ENCODE assay signal across 21 cellular contexts in genomic region chr3:41357271-41357670, GRCh38.
DNase-seq lines count a peak whose midpoint lies in the region; ATAC-seq, FAIRE-seq and TF ChIP-seq lines count a peak whose summit lies in the region.
"Had no signal": no experiment of that assay in that cellular context is flagged by ENCODE, and none has a peak within 500 bp of the region (broad histone marks: within the 10 kb centered on the region; RNA-seq: fewer than 3 reads in every experiment).

No MANE protein-coding gene starts in this region.

- no peak overlapping the region for H3K4me3 ChIP-seq in trophoblast cell (ENCODE audit: low read depth, low read length)
- H3K4me3 ChIP-seq: BLaER1 had no signal

- no peaks in the 10 kb centered on the region for H3K27me3 Mint-ChIP-seq in activated CD4-positive, alpha-beta T cell treated with anti-CD3 and anti-CD28 coated beads, Interleukin-2, amount 10 ng/mL, durations not matched to agents 24 days and 14 days
- H3K27me3 Mint-ChIP-seq: B cell; CD4-positive, CD25-positive, alpha-beta regulatory T cell had no signal

- no peak overlapping the region for H2BK120ac ChIP-seq in trophoblast cell (ENCODE audit: insufficient read depth, low read length, poor library complexity)

- H3K18ac ChIP-seq in trophoblast cell (ENCODE audit: low read length), result no peak overlapping the region

- H4K8ac ChIP-seq in trophoblast cell (ENCODE audit: low read depth, low read length), result no peak overlapping the region

- H3K4ac ChIP-seq in trophoblast cell (ENCODE audit: low read depth, low read length), result no peak overlapping the region

- no peak overlapping the region for H3K27ac ChIP-seq in trophoblast cell (ENCODE audit: low read depth, low read length)
- H3K27ac ChIP-seq: BLaER1, C4-2B had no signal

- H3K23ac ChIP-seq in trophoblast cell (ENCODE audit: low read length), result no peak overlapping the region

- no peak overlapping the region for H3K14ac ChIP-seq in trophoblast cell (ENCODE audit: low read length)

- TF ChIP-seq CTCF in D721Med (IDR thresholded peaks at IDR 0.05; ENCODE audit: insufficient read depth, missing control alignments), result no peak

- H2AFZ ChIP-seq in trophoblast cell (ENCODE audit: insufficient read depth, low read length, poor library complexity), result no peak overlapping the region

- no peak overlapping the region for H3K4me2 ChIP-seq in trophoblast cell (ENCODE audit: low read length)
- H3K4me2 ChIP-seq: BLaER1 had no signal

- H3K27ac Mint-ChIP-seq in activated CD4-positive, alpha-beta T cell treated with anti-CD3 and anti-CD28 coated beads, Interleukin-2, amount 10 ng/mL, durations not matched to agents 24 days and 14 days, result no peak overlapping the region
- H3K27ac Mint-ChIP-seq: B cell; CD4-positive, CD25-positive, alpha-beta regulatory T cell; CD8-positive, alpha-beta T cell had no signal

- no peak for FAIRE-seq in D721Med (lab: Jason Lieb, UNC)
- FAIRE-seq: GM12891, GM18507 had no signal

- intact Hi-C loops in activated CD4-positive, alpha-beta T cell treated with anti-CD3 and anti-CD28 coated beads, Interleukin-2, amount 10 ng/mL, durations not matched to agents 24 days and 14 days (cut with micrococcal nuclease), result no loop called here

- H3K9me3 Mint-ChIP-seq in activated CD4-positive, alpha-beta T cell treated with anti-CD3 and anti-CD28 coated beads, Interleukin-2, amount 10 ng/mL, durations not matched to agents 24 days and 14 days, result no peaks in the 10 kb centered on the region
- H3K9me3 Mint-ChIP-seq: CD4-positive, CD25-positive, alpha-beta regulatory T cell; CD8-positive, alpha-beta T cell had no signal

- no peaks in the 10 kb centered on the region for H3K79me2 ChIP-seq in trophoblast cell (ENCODE audit: control insufficient read depth, insufficient read depth, low read length, poor library complexity)

- H3K36me3 ChIP-seq in trophoblast cell (ENCODE audit: control insufficient read depth in 1 of 2, insufficient read depth in 2 of 2, low read length in 2 of 2), result no peaks in the 10 kb centered on the region
- H3K36me3 ChIP-seq: BLaER1 had no signal

- no peak overlapping the region for H3K4me3 Mint-ChIP-seq in activated CD4-positive, alpha-beta T cell treated with anti-CD3 and anti-CD28 coated beads, Interleukin-2, amount 10 ng/mL, durations not matched to agents 24 days and 14 days
- H3K4me3 Mint-ChIP-seq: B cell; CD4-positive, CD25-positive, alpha-beta regulatory T cell; CD8-positive, alpha-beta T cell had no signal

- no CpG with 5 or more reads among the region's 9 CpGs for WGBS in trophoblast cell (ENCODE audit: extremely low coverage, insufficient coverage, insufficient read length)

- no peaks in the 10 kb centered on the region for H3K4me1 Mint-ChIP-seq in activated CD4-positive, alpha-beta T cell treated with anti-CD3 and anti-CD28 coated beads, Interleukin-2, amount 10 ng/mL, durations not matched to agents 24 days and 14 days
- H3K4me1 Mint-ChIP-seq: B cell had no signal

- no peaks in the 10 kb centered on the region for H3K36me3 Mint-ChIP-seq in activated CD4-positive, alpha-beta T cell treated with anti-CD3 and anti-CD28 coated beads, Interleukin-2, amount 10 ng/mL, durations not matched to agents 24 days and 14 days (ENCODE audit: low read depth)
- H3K36me3 Mint-ChIP-seq: CD4-positive, CD25-positive, alpha-beta regulatory T cell; CD8-positive, alpha-beta T cell had no signal

- H2BK5ac ChIP-seq in trophoblast cell (ENCODE audit: low read depth, low read length, poor library complexity), result no peak overlapping the region

- no peak overlapping the region for H4K91ac ChIP-seq in trophoblast cell (ENCODE audit: low read depth, low read length)

- ATAC-seq in GM18858 (IDR thresholded peaks at IDR 0.05; ENCODE audit: unreplicated experiment), result no peak
- ATAC-seq: CD8-positive, alpha-beta T cell had no signal

- no peak overlapping the region for H2AK5ac ChIP-seq in trophoblast cell (ENCODE audit: low read length)

- H4K12ac ChIP-seq in trophoblast cell (ENCODE audit: low read depth, low read length), result no peak overlapping the region

- peaks cover 7 to 16% of the 10 kb centered on the region in 2 experiments for H3K4me1 ChIP-seq in trophoblast cell (ENCODE audit: control insufficient read depth in 1 of 2, insufficient read depth in 2 of 2, low read length in 2 of 2)
- H3K4me1 ChIP-seq: BLaER1 had no signal

- H3K9me3 ChIP-seq in trophoblast cell (ENCODE audit: insufficient read depth, low read depth, low read length), result peaks cover 1% of the 10 kb centered on the region
- H3K9me3 ChIP-seq: BLaER1 had no signal

- peak; percentile 3 for DNase-seq in COR-L47 (lab: John Stamatoyannopoulos, UW)
- DNase-seq in NCI-H69 (lab: John Stamatoyannopoulos, UW), result peak; percentile 72
- DNase-seq in myocyte (ENCODE audit: low read depth), result peak; percentile 18
- DNase-seq in trophoblast cell, result no peak
- no peak for DNase-seq in D721Med (ENCODE audit: insufficient read length, low spot score)
- DNase-seq in activated T-cell treated with anti-CD3 and anti-CD28 coated beads, Interleukin-2, amount 50 U/mL, for 48 hours, result no peak
- no peak for DNase-seq in activated CD4-positive, alpha-beta T cell treated with anti-CD3 and anti-CD28 coated beads, Interleukin-2, amount 10 ng/mL, durations not matched to agents 24 days and 14 days
- DNase-seq: CD4-positive, CD25-positive, alpha-beta regulatory T cell; CD8-positive, alpha-beta T cell; DMS53; DMS79 treated with DMSO at 0.1 percent for 48 hours; GF-D8; GOT3; H7; HCEC 1CT had no signal

- no peak overlapping the region for H3K9ac ChIP-seq in trophoblast cell (ENCODE audit: low read length)
- H3K9ac ChIP-seq: BLaER1 had no signal

- no peaks in the 10 kb centered on the region for H3K27me3 ChIP-seq in trophoblast cell (ENCODE audit: insufficient read depth, low read length)
- H3K27me3 ChIP-seq: BLaER1 had no signal

- peaks cover 9% of the 10 kb centered on the region for H3K79me1 ChIP-seq in trophoblast cell (ENCODE audit: low read length)

- peak overlapping the region; percentile 29 for H2BK12ac ChIP-seq in trophoblast cell (ENCODE audit: low read length)

Comparison
In these comparisons a context has a peak if more than half of its experiments do, and no peak if none do; other contexts are left out.
1. DNase-seq: peak in COR-L47 (single experiment), NCI-H69 (single experiment) and myocyte (single experiment); none in trophoblast cell (0 of 2), D721Med (single experiment), activated T-cell treated with anti-CD3 and anti-CD28 coated beads, Interleukin-2, amount 50 U/mL, for 48 hours (0 of 2) and activated CD4-positive, alpha-beta T cell treated with anti-CD3 and anti-CD28 coated beads, Interleukin-2, amount 10 ng/mL, durations not matched to agents 24 days and 14 days (single experiment).